24 cellular contexts compared by ENCODE assay signal in the genomic region with DNA sequence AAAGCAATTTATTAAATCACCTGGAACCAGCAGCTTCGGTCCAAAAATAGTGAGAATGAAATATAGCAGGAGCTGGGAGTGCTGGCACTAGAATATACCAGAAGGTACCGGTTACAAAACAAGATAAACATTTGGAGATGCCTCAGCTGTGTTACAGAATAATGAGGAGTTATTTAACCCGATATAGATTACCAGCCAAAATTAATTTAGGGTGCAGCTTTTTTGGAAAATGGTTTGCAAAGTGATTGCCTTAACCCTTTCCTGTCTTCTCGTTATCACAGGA.
DNase-seq lines count a peak whose midpoint lies in the region; FAIRE-seq and TF ChIP-seq lines count a peak whose summit lies in the region.
"Had no signal": no experiment of that assay in that cellular context is flagged by ENCODE, and none has a peak within 500 bp of the region (broad histone marks: within the 10 kb centered on the region; RNA-seq: fewer than 3 reads in every experiment).

No MANE protein-coding gene starts in this region.

- H3K9ac ChIP-seq in endodermal cell (ENCODE audit: extremely low read depth, low read length, poor library complexity, severe bottlenecking) = no peak overlapping the region

- H3K27me3 ChIP-seq in endodermal cell (ENCODE audit: control insufficient read depth, insufficient read depth, low read length, poor library complexity, severe bottlenecking) = no peaks in the 10 kb centered on the region

- no peak for FAIRE-seq in GM19239 (lab: Jason Lieb, UNC)
- FAIRE-seq: A549, GM12892, H54, K562, RCC 7860 had no signal

- WGBS in endodermal cell (ENCODE audit: insufficient coverage in 1 of 2, insufficient read length in 1 of 2), 2 experiments = 90% methylated on average over 3 to 4 of the region's 4 CpGs

- no peaks in the 10 kb centered on the region for H3K27me3 Mint-ChIP-seq in endodermal cell (ENCODE audit: insufficient read depth)

- no peak overlapping the region for H3K4me3 Mint-ChIP-seq in endodermal cell
- H3K4me3 Mint-ChIP-seq: CD4-positive, alpha-beta memory T cell had no signal

- H3K4me1 Mint-ChIP-seq in endodermal cell = no peaks in the 10 kb centered on the region
- H3K4me1 Mint-ChIP-seq: CD4-positive, alpha-beta memory T cell had no signal

- no peaks in the 10 kb centered on the region for H3K9me3 Mint-ChIP-seq in endodermal cell

- H3K4me3 ChIP-seq in endodermal cell (ENCODE audit: low read length) = no peak overlapping the region
- H3K4me3 ChIP-seq: A549, K562, SK-N-MC had no signal

- H3K9me3 ChIP-seq in endodermal cell (ENCODE audit: control insufficient read depth, low read length) = no peaks in the 10 kb centered on the region
- H3K9me3 ChIP-seq: A549 had no signal

- DNase-seq in DMS 273 treated with DMSO at 0.1 percent for 48 hours (lab: John Stamatoyannopoulos, UW) (peak; percentile 62), NCI-H2171 treated with DMSO at 0.1 percent for 48 hours (lab: John Stamatoyannopoulos, UW) (peak; percentile 95), cerebellum (ENCODE audit: low spot score) (peak; percentile 4), retina (peak; percentile 14), HuH-7 (ENCODE audit: low spot score) (no peak), endodermal cell (no peak), GM19239 (ENCODE audit: insufficient read length, low spot score) (no peak)
- DNase-seq: C1 segment of cervical spinal cord; CD4-positive, alpha-beta memory T cell; COR-L47; DMS79 treated with DMSO at 0.1 percent for 48 hours; Kasumi-1; NCI-H1105 treated with DMSO at 0.1 percent for 48 hours; NCI-H146; NCI-H2029 treated with DMSO at 0.1 percent for 48 hours; NCI-H226; NCI-H774; SIG-M5 had no signal

- no peak overlapping the region for H3K27ac Mint-ChIP-seq in endodermal cell
- H3K27ac Mint-ChIP-seq: CD4-positive, alpha-beta memory T cell had no signal

- no peaks in the 10 kb centered on the region for H3K36me3 Mint-ChIP-seq in endodermal cell (ENCODE audit: low read depth)
- H3K36me3 Mint-ChIP-seq: CD4-positive, alpha-beta memory T cell had no signal

- no peaks in the 10 kb centered on the region for H3K4me1 ChIP-seq in endodermal cell (ENCODE audit: control insufficient read depth, insufficient read depth, low read length)
- H3K4me1 ChIP-seq: A549 had no signal

- TF ChIP-seq CTCF in endodermal cell (conservative IDR thresholded peaks at IDR 0.05) = no peak

- no peaks in the 10 kb centered on the region for H3K36me3 ChIP-seq in endodermal cell (ENCODE audit: control insufficient read depth, insufficient read depth, low read length)

- H3K27ac ChIP-seq in endodermal cell (ENCODE audit: low read depth, low read length) = no peak overlapping the region
- H3K27ac ChIP-seq: A549, SK-N-MC had no signal

Comparison
In these comparisons a context has a peak if more than half of its experiments do, and no peak if none do; other contexts are left out.
1. DNase-seq: peak in DMS 273 treated with DMSO at 0.1 percent for 48 hours (single experiment), NCI-H2171 treated with DMSO at 0.1 percent for 48 hours (single experiment), cerebellum (single experiment) and retina (single experiment); none in HuH-7 (single experiment), endodermal cell (single experiment) and GM19239 (single experiment).